23 cellular contexts compared by ENCODE assay signal in the genomic region with DNA sequence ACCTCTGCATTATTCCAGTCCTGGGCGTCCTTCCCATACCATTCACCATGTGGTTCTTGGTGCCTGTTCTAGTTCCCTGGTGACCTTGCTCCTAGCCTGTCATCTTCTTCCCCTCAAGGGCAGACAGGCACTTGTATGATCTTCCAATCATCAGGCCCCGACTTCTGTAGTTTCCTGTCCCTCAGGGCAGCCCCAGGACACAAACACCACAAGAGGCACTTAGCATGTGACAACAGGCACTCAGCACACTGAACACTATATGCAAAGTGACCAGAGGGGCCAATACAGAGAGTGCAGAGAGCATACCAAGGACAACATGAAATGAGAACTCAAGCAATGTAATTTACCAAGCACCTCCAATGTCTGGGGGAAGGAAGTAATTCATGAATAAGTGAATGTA. TPM values are rescaled to one million over a fixed set of nuclear protein-coding genes. Genes with fewer than 3 reads are reported as not detected.
DNase-seq lines count a peak whose midpoint lies in the region; ATAC-seq, FAIRE-seq and TF ChIP-seq lines count a peak whose summit lies in the region.
"Had no signal": no experiment of that assay in that cellular context is flagged by ENCODE, and none has a peak within 500 bp of the region (broad histone marks: within the 10 kb centered on the region; RNA-seq: fewer than 3 reads in every experiment).

No MANE protein-coding gene starts in this region.

- H3K27ac Mint-ChIP-seq in WTC11: peak overlapping the region; percentile 28; the same call in 1 of the 2 replicates
- H3K27ac Mint-ChIP-seq in T-helper 2 cell treated with Interferon-gamma antibody and Interleukin-4, amounts not matched to agents 5 μg/mL and 100 μg/mL, for 36 hours: no peak overlapping the region
- H3K27ac Mint-ChIP-seq: activated B cell treated with CpG ODN at 0.5 μM for 24 hours; activated naive CD8-positive, alpha-beta T cell; activated T-helper 17 cell treated with anti-CD3 and anti-CD28 coated beads, Interleukin-2, amount 50 U/mL, for 72 hours; memory B cell; progenitor cell of endocrine pancreas had no signal

- H3K9me3 Mint-ChIP-seq in WTC11: no peaks in the 10 kb centered on the region
- H3K9me3 Mint-ChIP-seq in T-helper 2 cell treated with Interferon-gamma antibody and Interleukin-4, amounts not matched to agents 5 μg/mL and 100 μg/mL, for 36 hours: no peaks in the 10 kb centered on the region
- H3K9me3 Mint-ChIP-seq: activated B cell treated with CpG ODN at 0.5 μM for 24 hours; activated T-helper 17 cell treated with anti-CD3 and anti-CD28 coated beads, Interleukin-2, amount 50 U/mL, for 72 hours; memory B cell had no signal

- no peak for DNase-seq in GM12891 (ENCODE audit: insufficient read length, low spot score)
- no peak for DNase-seq in WTC11 (ENCODE audit: low spot score)
- peak; percentile 67 for DNase-seq in islet precursor cell
- no peak for DNase-seq in RPMI8226
- DNase-seq in AG08396 (ENCODE audit: low spot score): no peak
- no peak for DNase-seq in NCI-H1105 treated with DMSO at 0.1 percent for 48 hours (lab: John Stamatoyannopoulos, UW)
- no peak for DNase-seq in T-helper 2 cell treated with Interferon-gamma antibody and Interleukin-4, amounts not matched to agents 5 μg/mL and 100 μg/mL, for 36 hours (ENCODE audit: low spot score)
- DNase-seq: activated B cell treated with CpG ODN at 0.5 μM for 24 hours; activated CD8-positive, alpha-beta memory T cell treated with anti-CD3 and anti-CD28 coated beads, Interleukin-2, amount 50 U/mL, for 48 hours; C1 segment of cervical spinal cord; H7; kidney glomerular epithelial cell; NCI-H1930; NCI-H345; NCI-H82 had no signal

- H3K27me3 Mint-ChIP-seq in WTC11 (ENCODE audit: low read depth): no peaks in the 10 kb centered on the region; the same call in 1 of the 2 replicates
- peaks cover 11% of the 10 kb centered on the region for H3K27me3 Mint-ChIP-seq in T-helper 2 cell treated with Interferon-gamma antibody and Interleukin-4, amounts not matched to agents 5 μg/mL and 100 μg/mL, for 36 hours (ENCODE audit: low read depth)
- H3K27me3 Mint-ChIP-seq: progenitor cell of endocrine pancreas had no signal

- peak; percentile 44 for ATAC-seq in HG02885 (IDR thresholded peaks at IDR 0.05; ENCODE audit: poor library complexity, unreplicated experiment)
- ATAC-seq in WTC11: no peak
- ATAC-seq: activated T-helper 17 cell treated with anti-CD3 and anti-CD28 coated beads, Interleukin-2, amount 50 U/mL, for 72 hours had no signal

- POLR2A ChIA-PET in WTC11 (lab: Charles Lee): no interaction called here

- TF ChIP-seq CTCF in WTC11 (IDR thresholded peaks at IDR 0.05): no peak

- no peak overlapping the region for H3K4me3 Mint-ChIP-seq in WTC11
- no peak overlapping the region for H3K4me3 Mint-ChIP-seq in T-helper 2 cell treated with Interferon-gamma antibody and Interleukin-4, amounts not matched to agents 5 μg/mL and 100 μg/mL, for 36 hours
- H3K4me3 Mint-ChIP-seq: activated B cell treated with CpG ODN at 0.5 μM for 24 hours; activated naive CD8-positive, alpha-beta T cell; activated T-helper 17 cell treated with anti-CD3 and anti-CD28 coated beads, Interleukin-2, amount 50 U/mL, for 72 hours; memory B cell had no signal

- H3K36me3 Mint-ChIP-seq in WTC11: no peaks in the 10 kb centered on the region
- H3K36me3 Mint-ChIP-seq in T-helper 2 cell treated with Interferon-gamma antibody and Interleukin-4, amounts not matched to agents 5 μg/mL and 100 μg/mL, for 36 hours (ENCODE audit: low read depth): no peaks in the 10 kb centered on the region
- H3K36me3 Mint-ChIP-seq: activated naive CD8-positive, alpha-beta T cell; memory B cell had no signal

- H3K4me1 Mint-ChIP-seq in WTC11: peaks cover 4% of the 10 kb centered on the region
- H3K4me1 Mint-ChIP-seq in T-helper 2 cell treated with Interferon-gamma antibody and Interleukin-4, amounts not matched to agents 5 μg/mL and 100 μg/mL, for 36 hours (ENCODE audit: low read depth): no peaks in the 10 kb centered on the region
- H3K4me1 Mint-ChIP-seq: activated B cell treated with CpG ODN at 0.5 μM for 24 hours; activated T-helper 17 cell treated with anti-CD3 and anti-CD28 coated beads, Interleukin-2, amount 50 U/mL, for 72 hours; memory B cell had no signal

- no peak for TF ChIP-seq POLR2A in GM12891 (IDR thresholded peaks at IDR 0.05; ENCODE audit: low read depth, low read length)

- CTCF ChIA-PET in WTC11 (lab: Charles Lee): interaction anchor here (0.6 to 1.1 kb wide), 2 partner anchors 21 to 49 kb away, joined by 3 read pairs; no protein-coding TSS in a partner anchor

- FAIRE-seq in GM12891 (lab: Jason Lieb, UNC): peak; percentile 48
- FAIRE-seq: astrocyte, G401.6 had no signal

TF ChIP-seq in GM12891, 5 proteins besides CTCF, POLR2A, EP300 and RAD21:
- TF ChIP-seq PAX5 (IDR thresholded peaks at IDR 0.05; ENCODE audit: insufficient read depth, low read length, severe bottlenecking) (no peak), POLR2AphosphoS5 (IDR thresholded peaks at IDR 0.05; ENCODE audit: low read depth, low read length) (no peak), POU2F2 (IDR thresholded peaks at IDR 0.05; ENCODE audit: low read depth, low read length) (no peak), SPI1 (IDR thresholded peaks at IDR 0.05; ENCODE audit: low read depth, low read length) (no peak), TAF1 (IDR thresholded peaks at IDR 0.05; ENCODE audit: low read depth, low read length) (no peak)
TF ChIP-seq in GM12891: peak in this region for 0.

TF ChIP-seq in WTC11, 78 proteins besides CTCF, POLR2A, EP300 and RAD21:
- no peak for TF ChIP-seq FOXJ3 (CRISPR knock-in tag; IDR thresholded peaks at IDR 0.05; ENCODE audit: borderline replicate concordance)
- no peak for TF ChIP-seq OVOL2 (CRISPR knock-in tag; IDR thresholded peaks at IDR 0.05; ENCODE audit: borderline replicate concordance)
- TF ChIP-seq SMAD4 (CRISPR knock-in tag; IDR thresholded peaks at IDR 0.05): no peak
- no peak for TF ChIP-seq ZNF317 (CRISPR knock-in tag; IDR thresholded peaks at IDR 0.05; ENCODE audit: borderline replicate concordance, low read depth)
- TF ChIP-seq, protein P1, sequence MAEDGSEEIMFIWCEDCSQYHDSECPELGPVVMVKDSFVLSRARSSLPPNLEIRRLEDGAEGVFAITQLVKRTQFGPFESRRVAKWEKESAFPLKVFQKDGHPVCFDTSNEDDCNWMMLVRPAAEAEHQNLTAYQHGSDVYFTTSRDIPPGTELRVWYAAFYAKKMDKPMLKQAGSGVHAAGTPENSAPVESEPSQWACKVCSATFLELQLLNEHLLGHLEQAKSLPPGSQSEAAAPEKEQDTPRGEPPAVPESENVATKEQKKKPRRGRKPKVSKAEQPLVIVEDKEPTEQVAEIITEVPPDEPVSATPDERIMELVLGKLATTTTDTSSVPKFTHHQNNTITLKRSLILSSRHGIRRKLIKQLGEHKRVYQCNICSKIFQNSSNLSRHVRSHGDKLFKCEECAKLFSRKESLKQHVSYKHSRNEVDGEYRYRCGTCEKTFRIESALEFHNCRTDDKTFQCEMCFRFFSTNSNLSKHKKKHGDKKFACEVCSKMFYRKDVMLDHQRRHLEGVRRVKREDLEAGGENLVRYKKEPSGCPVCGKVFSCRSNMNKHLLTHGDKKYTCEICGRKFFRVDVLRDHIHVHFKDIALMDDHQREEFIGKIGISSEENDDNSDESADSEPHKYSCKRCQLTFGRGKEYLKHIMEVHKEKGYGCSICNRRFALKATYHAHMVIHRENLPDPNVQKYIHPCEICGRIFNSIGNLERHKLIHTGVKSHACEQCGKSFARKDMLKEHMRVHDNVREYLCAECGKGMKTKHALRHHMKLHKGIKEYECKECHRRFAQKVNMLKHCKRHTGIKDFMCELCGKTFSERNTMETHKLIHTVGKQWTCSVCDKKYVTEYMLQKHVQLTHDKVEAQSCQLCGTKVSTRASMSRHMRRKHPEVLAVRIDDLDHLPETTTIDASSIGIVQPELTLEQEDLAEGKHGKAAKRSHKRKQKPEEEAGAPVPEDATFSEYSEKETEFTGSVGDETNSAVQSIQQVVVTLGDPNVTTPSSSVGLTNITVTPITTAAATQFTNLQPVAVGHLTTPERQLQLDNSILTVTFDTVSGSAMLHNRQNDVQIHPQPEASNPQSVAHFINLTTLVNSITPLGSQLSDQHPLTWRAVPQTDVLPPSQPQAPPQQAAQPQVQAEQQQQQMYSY (CRISPR knock-in tag; IDR thresholded peaks at IDR 0.05): no peak
- TF ChIP-seq KAT7 (CRISPR knock-in tag; IDR thresholded peaks at IDR 0.05; ENCODE audit: borderline replicate concordance): no peak
- TF ChIP-seq, protein P2, sequence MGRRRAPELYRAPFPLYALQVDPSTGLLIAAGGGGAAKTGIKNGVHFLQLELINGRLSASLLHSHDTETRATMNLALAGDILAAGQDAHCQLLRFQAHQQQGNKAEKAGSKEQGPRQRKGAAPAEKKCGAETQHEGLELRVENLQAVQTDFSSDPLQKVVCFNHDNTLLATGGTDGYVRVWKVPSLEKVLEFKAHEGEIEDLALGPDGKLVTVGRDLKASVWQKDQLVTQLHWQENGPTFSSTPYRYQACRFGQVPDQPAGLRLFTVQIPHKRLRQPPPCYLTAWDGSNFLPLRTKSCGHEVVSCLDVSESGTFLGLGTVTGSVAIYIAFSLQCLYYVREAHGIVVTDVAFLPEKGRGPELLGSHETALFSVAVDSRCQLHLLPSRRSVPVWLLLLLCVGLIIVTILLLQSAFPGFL (CRISPR knock-in tag; IDR thresholded peaks at IDR 0.05; ENCODE audit: borderline replicate concordance): no peak
- TF ChIP-seq ATF1 (CRISPR knock-in tag; IDR thresholded peaks at IDR 0.05): no peak
- TF ChIP-seq CREB1 (CRISPR knock-in tag; IDR thresholded peaks at IDR 0.05): no peak
- TF ChIP-seq ZNF396 (CRISPR knock-in tag; IDR thresholded peaks at IDR 0.05; ENCODE audit: borderline replicate concordance): no peak
- no peak for TF ChIP-seq ZNF219 (CRISPR knock-in tag; IDR thresholded peaks at IDR 0.05; ENCODE audit: borderline replicate concordance)
- TF ChIP-seq ZNF423 (CRISPR knock-in tag; IDR thresholded peaks at IDR 0.05): no peak
- no peak for TF ChIP-seq EMX1 (CRISPR knock-in tag; IDR thresholded peaks at IDR 0.05)

RNA-seq across cellular contexts. Expression of a gene that starts 17.9 kb away (rescaled TPM):
- 0.41 TPM for polyA plus RNA-seq in GM12891 (2012; ENCODE audit: low read depth, missing spikeins)
- 0.17 TPM in 1 of 3 replicates, not detected in the others for total RNA-seq in WTC11 (2021)
- total RNA-seq: activated B cell treated with CpG ODN at 0.5 μM for 24 hours; activated T-helper 17 cell treated with anti-CD3 and anti-CD28 coated beads, Interleukin-2, amount 50 U/mL, for 72 hours; H7; LHCN-M2; progenitor cell of endocrine pancreas had no signal

RNA-seq across cellular contexts. Expression of a gene that starts 55.3 kb away (rescaled TPM):
- polyA plus RNA-seq in GM12891 (2012; ENCODE audit: low read depth, missing spikeins): 0.27 TPM
- 13.7 to 15.4 TPM (median 14.3 TPM) in 3 replicates for total RNA-seq in WTC11 (2021)
